ENCODE assay signal across 21 cellular contexts in the genomic region with DNA sequence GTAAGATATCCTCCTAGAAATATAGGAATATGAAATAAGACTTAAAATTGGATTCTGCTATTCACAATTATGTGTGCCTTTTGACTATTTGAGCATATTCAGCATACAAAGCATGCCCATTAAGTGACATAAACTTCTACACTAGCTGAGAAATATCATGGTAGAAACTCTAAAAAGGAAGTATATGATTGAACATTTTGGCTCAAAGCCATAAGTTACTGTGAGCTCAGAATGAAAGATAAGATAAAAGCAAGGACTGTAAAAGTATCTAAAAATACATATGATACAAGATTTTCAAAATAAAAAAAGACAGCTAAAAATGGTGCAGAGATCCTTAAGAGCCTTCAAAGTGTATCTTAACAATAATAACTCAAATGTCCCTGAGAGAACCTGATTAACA.
"Had no signal": no experiment of that assay in that cellular context is flagged by ENCODE, and none has a peak within 500 bp of the region (broad histone marks: within the 10 kb centered on the region; RNA-seq: fewer than 3 reads in every experiment).

No MANE protein-coding gene starts in this region.

- H3K36me3 ChIP-seq: adrenal gland, breast epithelium, esophagus muscularis mucosa, gastroesophageal sphincter, neutrophil, ovary, prostate gland, spleen, uterus had no signal

- ATAC-seq: activated CD4-positive, CD25-positive, alpha-beta regulatory T cell treated with anti-CD3 and anti-CD28 coated beads, Interleukin-2, amount 50 U/mL, for 24 hours; activated naive CD4-positive, alpha-beta T cell treated with anti-CD3 and anti-CD28 coated beads, Interleukin-2, amount 50 U/mL, for 72 hours; gastroesophageal sphincter; left ventricle myocardium superior had no signal

- H3K27me3 ChIP-seq: adrenal gland, breast epithelium, esophagus muscularis mucosa, gastroesophageal sphincter, neutrophil, ovary, spleen, testis, uterus had no signal

- H3K4me3 ChIP-seq: adrenal gland, breast epithelium, coronary artery, esophagus muscularis mucosa, gastroesophageal sphincter, ovary, prostate gland, spleen, testis, uterus had no signal

- DNase-seq: activated CD4-positive, alpha-beta memory T cell treated with anti-CD3 and anti-CD28 coated beads, Interleukin-2, amount 10 ng/mL, durations not matched to agents 7 days and 5 days; activated CD4-positive, alpha-beta T cell treated with anti-CD3 and anti-CD28 coated beads, Interleukin-2, amount 10 ng/mL, durations not matched to agents 24 days and 14 days; activated gamma-delta T cell treated with Interleukin-2 at 50 U/mL for 16 hours; adrenal gland; head of caudate nucleus; hypothalamus; left ventricle myocardium superior; ovary; spleen; stimulated activated CD4-positive, alpha-beta T cell treated with anti-CD3 and anti-CD28 coated beads, Interleukin-4, amount 100 ng/mL, for 1 hour; testis; trophoblast cell; uterus had no signal

- H3K4me1 ChIP-seq: breast epithelium, testis, uterus had no signal

- H3K27ac ChIP-seq: adrenal gland, breast epithelium, coronary artery, esophagus muscularis mucosa, gastroesophageal sphincter, neutrophil, ovary, prostate gland, spleen, testis, uterus had no signal

- H3K9me3 ChIP-seq: adrenal gland, breast epithelium, esophagus muscularis mucosa, gastroesophageal sphincter, neutrophil, ovary, prostate gland, spleen, testis, uterus had no signal
